In genomic region chr6:88870728-88871330, GRCh38 we compare ENCODE assay signal across 8 cellular contexts.
DNase-seq lines count a peak whose midpoint lies in the region; ATAC-seq, FAIRE-seq and TF ChIP-seq lines count a peak whose summit lies in the region.

No MANE protein-coding gene starts in this region.

- H2BK20ac ChIP-seq in IMR-90 (ENCODE audit: low read depth, low read length), result no peak overlapping the region

- no peak overlapping the region for H3K18ac ChIP-seq in IMR-90 (ENCODE audit: low read depth, low read length)

- FAIRE-seq in RCC 7860 (lab: Jason Lieb, UNC), result peak; percentile 86
- no peak for FAIRE-seq in bronchial epithelial cell (lab: Jason Lieb, UNC)

- no peak overlapping the region for H3K4me3 Mint-ChIP-seq in activated CD8-positive, alpha-beta memory T cell treated with anti-CD3 and anti-CD28 coated beads, Interleukin-2, amount 10 ng/mL, durations not matched to agents 7 days and 5 days

- H3K9me3 ChIP-seq in IMR-90 (ENCODE audit: control insufficient read depth, insufficient read depth, low read length) (no peaks in the 10 kb centered on the region), left lung (no peaks in the 10 kb centered on the region), testis (no peaks in the 10 kb centered on the region)

- no peak for ATAC-seq in activated CD8-positive, alpha-beta memory T cell treated with anti-CD3 and anti-CD28 coated beads, Interleukin-2, amount 10 ng/mL, durations not matched to agents 7 days and 5 days
- ATAC-seq in IMR-90 (ENCODE audit: low read depth) (no peak), left lung (peak; percentile 74), HG03025 (IDR thresholded peaks at IDR 0.05; ENCODE audit: low FRiP score, unreplicated experiment) (no peak)

- H3K27me3 ChIP-seq in IMR-90 (ENCODE audit: control insufficient read depth, insufficient read depth, low read length) (no peaks in the 10 kb centered on the region), bronchial epithelial cell (ENCODE audit: control insufficient read depth, insufficient read depth, low read length) (no peaks in the 10 kb centered on the region), left lung (no peaks in the 10 kb centered on the region), testis (no peaks in the 10 kb centered on the region)

- H3K4me1 ChIP-seq in IMR-90 (ENCODE audit: control insufficient read depth, insufficient read depth, low read length) (peaks cover 7% of the 10 kb centered on the region), left lung (no peaks in the 10 kb centered on the region), testis (peaks cover 5% of the 10 kb centered on the region)

- dilution Hi-C loops in IMR-90 (cut with HindIII; ENCODE audit: low sequenced_read_pairs, unreplicated experiment), result no loop called here

- TF ChIP-seq CTCF in IMR-90 (conservative IDR thresholded peaks at IDR 0.05; ENCODE audit: low read depth, low read length), result peak; percentile 77
- TF ChIP-seq CTCF in bronchial epithelial cell (IDR thresholded peaks at IDR 0.05; ENCODE audit: insufficient read depth, low read length, severe bottlenecking), result peak; percentile 34
- TF ChIP-seq CTCF in left lung (IDR thresholded peaks at IDR 0.05), result peak; percentile 40 to 54
- peak; percentile 42 to 45 (median 44) for TF ChIP-seq CTCF in testis (IDR thresholded peaks at IDR 0.05)

- H3K4me1 Mint-ChIP-seq in activated CD8-positive, alpha-beta memory T cell treated with anti-CD3 and anti-CD28 coated beads, Interleukin-2, amount 10 ng/mL, durations not matched to agents 7 days and 5 days, result peaks cover 18% of the 10 kb centered on the region

- H3K4me2 ChIP-seq in IMR-90 (ENCODE audit: low read depth, low read length), result no peak overlapping the region

- H3K36me3 ChIP-seq in IMR-90 (ENCODE audit: control insufficient read depth, insufficient read depth, low read length) (no peaks in the 10 kb centered on the region), bronchial epithelial cell (ENCODE audit: control insufficient read depth, insufficient read depth, low read length) (no peaks in the 10 kb centered on the region), left lung (no peaks in the 10 kb centered on the region), testis (ENCODE audit: low read depth, missing control alignments) (no peaks in the 10 kb centered on the region)

- in situ Hi-C loops in IMR-90 (cut with MboI; ENCODE audit: low sequenced_read_pairs), result loop anchor here (5.0 to 25.0 kb wide), 2 partner anchors 939 to 1309 kb away; no protein-coding TSS in a partner anchor

- H3K27me3 Mint-ChIP-seq in activated CD8-positive, alpha-beta memory T cell treated with anti-CD3 and anti-CD28 coated beads, Interleukin-2, amount 10 ng/mL, durations not matched to agents 7 days and 5 days, result no peaks in the 10 kb centered on the region

- no peak overlapping the region for H2BK15ac ChIP-seq in IMR-90 (ENCODE audit: low read depth, low read length)

- POLR2A ChIA-PET in IMR-90 (lab: Charles Lee; ENCODE audit: unreplicated experiment), result no interaction called here

- H3K4ac ChIP-seq in IMR-90 (ENCODE audit: low read depth, low read length), result no peak overlapping the region

- H4K8ac ChIP-seq in IMR-90 (ENCODE audit: low read depth in 2 of 2, low read length in 2 of 2), result no peak overlapping the region

- no TSS peak for BruUV-seq in IMR-90 (replicated peaks; lab: Mats Ljungman, UMichigan)

- no peak overlapping the region for H2AK9ac ChIP-seq in IMR-90 (replicated peaks; ENCODE audit: low read depth, low read length, poor library complexity)

- H4K91ac ChIP-seq in IMR-90 (ENCODE audit: insufficient read depth, low read depth, low read length), result no peak overlapping the region

- H3K4me3 ChIP-seq in IMR-90 (ENCODE audit: insufficient read depth, low read depth, low read length), result no peak overlapping the region
- no peak overlapping the region for H3K4me3 ChIP-seq in bronchial epithelial cell (ENCODE audit: low read depth, low read length)
- H3K4me3 ChIP-seq in left lung, result no peak overlapping the region
- H3K4me3 ChIP-seq in testis, result no peak overlapping the region

- H3K23ac ChIP-seq in IMR-90 (ENCODE audit: low read depth, low read length), result no peak overlapping the region

- H3K9me3 Mint-ChIP-seq in activated CD8-positive, alpha-beta memory T cell treated with anti-CD3 and anti-CD28 coated beads, Interleukin-2, amount 10 ng/mL, durations not matched to agents 7 days and 5 days (ENCODE audit: low read depth), result no peaks in the 10 kb centered on the region

- peak; percentile 81 for TF ChIP-seq RAD21 in IMR-90 (IDR thresholded peaks at IDR 0.05; ENCODE audit: low read length)

- H3K9me1 ChIP-seq in IMR-90 (ENCODE audit: insufficient read depth, low read length), result 0 out of 2 replicates have a peak, but pooled peaks cover 3% of the 10 kb centered on the region

- TF ChIP-seq POLR2A in IMR-90 (IDR thresholded peaks at IDR 0.05; ENCODE audit: low read depth, low read length) (no peak), testis (IDR thresholded peaks at IDR 0.05) (no peak)

- peak; percentile 43 for DNase-seq in activated CD8-positive, alpha-beta memory T cell treated with anti-CD3 and anti-CD28 coated beads, Interleukin-2, amount 10 ng/mL, durations not matched to agents 7 days and 5 days
- DNase-seq in activated CD8-positive, alpha-beta memory T cell treated with anti-CD3 and anti-CD28 coated beads for 24 hours, result no peak
- peak; percentile 74 for DNase-seq in IMR-90
- peak; percentile 38 for DNase-seq in RCC 7860 (ENCODE audit: low spot score)
- peak; percentile 54 for DNase-seq in bronchial epithelial cell (ENCODE audit: low read depth)
- no peak for DNase-seq in left lung
- peak; percentile 51 for DNase-seq in testis

- H2BK120ac ChIP-seq in IMR-90 (ENCODE audit: low read depth, low read length), result no peak overlapping the region

- no peak overlapping the region for H3K14ac ChIP-seq in IMR-90 (replicated peaks; ENCODE audit: low read depth, low read length)

- no peak overlapping the region for H2AK5ac ChIP-seq in IMR-90 (ENCODE audit: low read depth, low read length)

- H3K27ac ChIP-seq in IMR-90 (ENCODE audit: insufficient read depth, low read length) (no peak overlapping the region), left lung (no peak overlapping the region), testis (no peak overlapping the region)

- WGBS in IMR-90 (ENCODE audit: extremely low coverage in 2 of 2, insufficient read length in 1 of 2), 2 experiments, result no CpG with 5 or more reads among the region's 1 CpG
- 24 to 50% methylated on average over 1 of the region's 1 CpG for WGBS in testis, 2 donors

- H3K79me1 ChIP-seq in IMR-90 (ENCODE audit: low read depth in 1 of 2, low read length in 2 of 2), result 0 out of 4 replicates have a peak, but pooled peaks cover 0 to 6% of the 10 kb centered on the region in 2 experiments

- no peak overlapping the region for H2AFZ ChIP-seq in IMR-90 (replicated peaks; ENCODE audit: low read length, poor library complexity)

- no peak overlapping the region for H2BK5ac ChIP-seq in IMR-90 (ENCODE audit: low read depth, low read length, poor library complexity, severe bottlenecking)

- intact Hi-C loops in IMR-90 (cut with micrococcal nuclease) (loop anchor here (1.0 to 5.0 kb wide), 6 partner anchors 90 to 1479 kb away; partner anchors contain the start of genes AKIRIN2 and CNR1), left lung (cut with DNase I) (no loop called here), testis (cut with DNase I; ENCODE audit: low total_unique reads) (no loop called here)

- H3K36me3 Mint-ChIP-seq in activated CD8-positive, alpha-beta memory T cell treated with anti-CD3 and anti-CD28 coated beads, Interleukin-2, amount 10 ng/mL, durations not matched to agents 7 days and 5 days, result peaks cover 5% of the 10 kb centered on the region

- no peak overlapping the region for H4K5ac ChIP-seq in IMR-90 (ENCODE audit: low read depth, low read length)

- no peak overlapping the region for H3K56ac ChIP-seq in IMR-90 (ENCODE audit: extremely low read depth, insufficient read depth, low read length)

- CTCF ChIA-PET in activated CD8-positive, alpha-beta memory T cell treated with anti-CD3 and anti-CD28 coated beads, Interleukin-2, amount 10 ng/mL, durations not matched to agents 7 days and 5 days (lab: Charles Lee), result interaction anchor here (0.8 to 2.2 kb wide), 6 partner anchors 9 to 1804 kb away, joined by 3 to 9 read pairs (median 4); no protein-coding TSS in a partner anchor
- CTCF ChIA-PET in IMR-90 (lab: Yijun Ruan, JAX), result interaction anchor here (0.6 to 2.2 kb wide), 15 partner anchors 8 to 1431 kb away, joined by 3 to 9 read pairs (median 3); no protein-coding TSS in a partner anchor

- no peak overlapping the region for H3K9ac ChIP-seq in IMR-90 (ENCODE audit: low read depth, low read length)

- H3K27ac Mint-ChIP-seq in activated CD8-positive, alpha-beta memory T cell treated with anti-CD3 and anti-CD28 coated beads, Interleukin-2, amount 10 ng/mL, durations not matched to agents 7 days and 5 days, result no peak overlapping the region

- no peaks in the 10 kb centered on the region for H4K20me1 ChIP-seq in IMR-90 (ENCODE audit: insufficient read depth, low read length)

TF ChIP-seq in IMR-90, 13 proteins besides CTCF, POLR2A, EP300 and RAD21:
- TF ChIP-seq SMC3 (IDR thresholded peaks at IDR 0.05; ENCODE audit: low read depth, low read length), result peak; percentile 64
- TF ChIP-seq CEBPB (IDR thresholded peaks at IDR 0.05; ENCODE audit: low read depth, low read length), result no peak

Comparison
In these comparisons a context has a peak if more than half of its experiments do, and no peak if none do; other contexts are left out.
1. DNase-seq: peak in activated CD8-positive, alpha-beta memory T cell treated with anti-CD3 and anti-CD28 coated beads, Interleukin-2, amount 10 ng/mL, durations not matched to agents 7 days and 5 days (single experiment), IMR-90 (single experiment), RCC 7860 (single experiment), bronchial epithelial cell (single experiment) and testis (single experiment); none in activated CD8-positive, alpha-beta memory T cell treated with anti-CD3 and anti-CD28 coated beads for 24 hours (single experiment) and left lung (0 of 2).
2. Peak in every context shown above with its lines, with median percentiles within 50 percentile points of each other: CTCF ChIP-seq.